In the genomic region with DNA sequence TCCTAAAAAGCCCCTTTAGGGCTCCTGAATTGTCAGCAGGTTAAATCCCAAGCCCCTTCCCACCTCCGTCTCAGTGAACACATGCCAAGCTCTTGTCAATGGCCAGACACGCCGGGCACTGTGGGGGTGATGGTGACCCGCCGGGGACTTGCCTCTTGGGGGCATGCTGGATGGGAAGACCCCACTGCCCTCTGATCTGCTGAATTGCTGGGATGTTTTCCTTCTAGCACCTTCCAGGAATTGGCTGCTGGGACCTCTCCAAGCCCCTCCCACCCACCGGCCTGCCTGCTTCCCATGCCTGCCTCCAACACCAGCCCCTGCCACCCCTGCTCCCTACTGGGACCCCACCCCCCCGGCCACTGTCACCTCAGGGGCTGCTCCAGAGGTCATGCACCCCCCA, we compare ENCODE assay signal across 31 cellular contexts.
"Had no signal": no experiment of that assay in that cellular context is flagged by ENCODE, and none has a peak within 500 bp of the region (broad histone marks: within the 10 kb centered on the region; RNA-seq: fewer than 3 reads in every experiment).

No MANE protein-coding gene starts in this region.

- H3K27me3 Mint-ChIP-seq: activated B cell treated with CpG ODN at 0.5 μM for 24 hours; activated CD4-positive, alpha-beta memory T cell treated with anti-CD3 and anti-CD28 coated beads for 36 hours; activated CD4-positive, alpha-beta T cell treated with anti-CD3 and anti-CD28 coated beads, Interleukin-2, amount 10 ng/mL, durations not matched to agents 24 days and 14 days; activated CD8-positive, alpha-beta T cell treated with anti-CD3 and anti-CD28 coated beads for 36 hours; activated naive CD8-positive, alpha-beta T cell treated with anti-CD3 and anti-CD28 coated beads for 36 hours; activated T-helper 17 cell treated with anti-CD3 and anti-CD28 coated beads, Interleukin-2, amount 50 U/mL, for 72 hours; T-cell; T-helper 17 cell had no signal

- H3K4me3 Mint-ChIP-seq: activated B cell treated with CpG ODN at 0.5 μM for 24 hours; activated CD4-positive, alpha-beta memory T cell treated with anti-CD3 and anti-CD28 coated beads for 36 hours; activated CD4-positive, alpha-beta T cell treated with anti-CD3 and anti-CD28 coated beads, Interleukin-2, amount 10 ng/mL, durations not matched to agents 24 days and 14 days; activated CD8-positive, alpha-beta T cell treated with anti-CD3 and anti-CD28 coated beads for 36 hours; activated naive CD4-positive, alpha-beta T cell treated with anti-CD3 and anti-CD28 coated beads for 36 hours; activated naive CD8-positive, alpha-beta T cell treated with anti-CD3 and anti-CD28 coated beads for 36 hours; activated T-cell treated with anti-CD3 and anti-CD28 coated beads, Interleukin-2, amount 50 U/mL, for 4 hours; activated T-cell treated with anti-CD3 and anti-CD28 coated beads, Interleukin-2, amount 50 U/mL, for 72 hours; activated T-helper 1 cell treated with anti-CD3 and anti-CD28 coated beads, Interleukin-12 subunit alpha, Interleukin-12 subunit beta, Interleukin-2, Interleukin-4 antibody, amounts not matched to agents 30 ng/mL and 10 ng/mL and 1 ng/mL, durations not matched to agents 14 hours and 24 hours and 36 hours; activated T-helper 17 cell treated with anti-CD3 and anti-CD28 coated beads, Interleukin-2, amount 50 U/mL, for 72 hours; T-cell; T-helper 17 cell had no signal

- DNase-seq: activated B cell treated with CpG ODN at 0.5 μM for 24 hours; activated CD4-positive, alpha-beta memory T cell treated with anti-CD3 and anti-CD28 coated beads for 36 hours; activated CD4-positive, alpha-beta T cell treated with anti-CD3 and anti-CD28 coated beads for 4 hours; activated CD4-positive, alpha-beta T cell treated with anti-CD3 and anti-CD28 coated beads, Interleukin-2, amount 10 ng/mL, durations not matched to agents 24 days and 14 days; activated CD4-positive, alpha-beta T cell treated with anti-CD3 and anti-CD28 coated beads, Interleukin-2, amount 50 U/mL, for 1 hour; activated CD4-positive, alpha-beta T cell treated with anti-CD3 and anti-CD28 coated beads, Interleukin-2, amount 50 U/mL, for 4 hours; activated CD4-positive, CD25-positive, alpha-beta regulatory T cell treated with anti-CD3 and anti-CD28 coated beads, Interleukin-2, amount 50 U/mL, for 72 hours; activated CD8-positive, alpha-beta memory T cell treated with anti-CD3 and anti-CD28 coated beads, Interleukin-2, amount 50 U/mL, for 4 hours; activated CD8-positive, alpha-beta T cell treated with anti-CD3 and anti-CD28 coated beads for 36 hours; activated gamma-delta T cell treated with Interleukin-2 at 50 U/mL for 16 hours; activated naive CD4-positive, alpha-beta T cell; activated naive CD4-positive, alpha-beta T cell treated with anti-CD3 and anti-CD28 coated beads for 36 hours; activated naive CD4-positive, alpha-beta T cell treated with anti-CD3 and anti-CD28 coated beads, Interleukin-2, amount 50 U/mL, for 16 hours; activated naive CD8-positive, alpha-beta T cell treated with anti-CD3 and anti-CD28 coated beads for 36 hours; activated T-cell treated with anti-CD3 and anti-CD28 coated beads for 4 hours; activated T-cell treated with anti-CD3 and anti-CD28 coated beads, Interleukin-2, amount 50 U/mL, for 1 hour; activated T-cell treated with anti-CD3 and anti-CD28 coated beads, Interleukin-2, amount 50 U/mL, for 4 hours; activated T-cell treated with anti-CD3 and anti-CD28 coated beads, Interleukin-2, amount 50 U/mL, for 72 hours; adrenal gland; amniotic stem cell; body of pancreas; brain microvascular endothelial cell; central memory CD4-positive, alpha-beta T cell; T-cell; T-helper 17 cell; T-helper 9 cell had no signal

- H3K27ac ChIP-seq: adrenal gland, body of pancreas, brain microvascular endothelial cell, breast epithelium, VCaP had no signal

- H3K9me3 ChIP-seq: adrenal gland had no signal

- H3K36me3 ChIP-seq: adrenal gland, brain microvascular endothelial cell, breast epithelium had no signal

- H3K36me3 Mint-ChIP-seq: activated CD4-positive, alpha-beta memory T cell treated with anti-CD3 and anti-CD28 coated beads for 36 hours; activated naive CD8-positive, alpha-beta T cell treated with anti-CD3 and anti-CD28 coated beads for 36 hours; T-cell had no signal

- ATAC-seq: activated CD8-positive, alpha-beta T cell treated with anti-CD3 and anti-CD28 coated beads for 36 hours; activated naive CD4-positive, alpha-beta T cell treated with anti-CD3 and anti-CD28 coated beads, Interleukin-2, amount 50 U/mL, for 72 hours; activated T-cell treated with anti-CD3 and anti-CD28 coated beads, Interleukin-2, amount 50 U/mL, for 4 hours; activated T-cell treated with anti-CD3 and anti-CD28 coated beads, Interleukin-2, amount 50 U/mL, for 72 hours; activated T-helper 17 cell treated with anti-CD3 and anti-CD28 coated beads, Interleukin-2, amount 50 U/mL, for 72 hours; body of pancreas; T-cell; T-helper 17 cell had no signal

- H3K27me3 ChIP-seq: adrenal gland, body of pancreas, brain microvascular endothelial cell had no signal

- H3K4me1 Mint-ChIP-seq: activated B cell treated with CpG ODN at 0.5 μM for 24 hours; activated CD4-positive, alpha-beta T cell treated with anti-CD3 and anti-CD28 coated beads, Interleukin-2, amount 10 ng/mL, durations not matched to agents 24 days and 14 days; activated naive CD8-positive, alpha-beta T cell treated with anti-CD3 and anti-CD28 coated beads for 36 hours; activated T-helper 17 cell treated with anti-CD3 and anti-CD28 coated beads, Interleukin-2, amount 50 U/mL, for 72 hours; T-cell; T-helper 17 cell had no signal

- H3K4me1 ChIP-seq: adrenal gland, body of pancreas, breast epithelium had no signal

- H3K9me3 Mint-ChIP-seq: activated T-helper 17 cell treated with anti-CD3 and anti-CD28 coated beads, Interleukin-2, amount 50 U/mL, for 72 hours had no signal

- H3K4me3 ChIP-seq: adrenal gland, body of pancreas, breast epithelium had no signal

- H3K27ac Mint-ChIP-seq: activated B cell treated with CpG ODN at 0.5 μM for 24 hours; activated CD4-positive, alpha-beta memory T cell treated with anti-CD3 and anti-CD28 coated beads for 36 hours; activated CD4-positive, alpha-beta T cell treated with anti-CD3 and anti-CD28 coated beads, Interleukin-2, amount 10 ng/mL, durations not matched to agents 24 days and 14 days; activated CD8-positive, alpha-beta T cell treated with anti-CD3 and anti-CD28 coated beads for 36 hours; activated naive CD4-positive, alpha-beta T cell treated with anti-CD3 and anti-CD28 coated beads for 36 hours; activated naive CD4-positive, alpha-beta T cell treated with anti-CD3 and anti-CD28 coated beads, Interleukin-2, amount 50 U/mL, for 72 hours; activated naive CD8-positive, alpha-beta T cell treated with anti-CD3 and anti-CD28 coated beads for 36 hours; activated T-cell treated with anti-CD3 and anti-CD28 coated beads, Interleukin-2, amount 50 U/mL, for 72 hours; activated T-helper 1 cell treated with anti-CD3 and anti-CD28 coated beads, Interleukin-12 subunit alpha, Interleukin-12 subunit beta, Interleukin-2, Interleukin-4 antibody, amounts not matched to agents 30 ng/mL and 10 ng/mL and 1 ng/mL, durations not matched to agents 14 hours and 24 hours and 36 hours; activated T-helper 17 cell treated with anti-CD3 and anti-CD28 coated beads, Interleukin-2, amount 50 U/mL, for 72 hours; T-cell; T-helper 17 cell had no signal
